Comparison of ENCODE assay signal across 20 cellular contexts in genomic region chr15:98863983-98864382, GRCh38.
"Had no signal": no experiment of that assay in that cellular context is flagged by ENCODE, and none has a peak within 500 bp of the region (broad histone marks: within the 10 kb centered on the region; RNA-seq: fewer than 3 reads in every experiment).

No MANE protein-coding gene starts in this region.

- ATAC-seq: left lobe of liver; natural killer cell; sciatic nerve; stimulated activated naive CD8-positive, alpha-beta T cell treated with anti-CD3 and anti-CD28 coated beads, Interleukin-15, amount 100 ng/mL, for 72 hours had no signal

- H3K36me3 ChIP-seq: suprapubic skin, thyroid gland, upper lobe of left lung had no signal

- H3K27ac ChIP-seq: dorsolateral prefrontal cortex, parathyroid adenoma, suprapubic skin, thyroid gland, upper lobe of left lung had no signal

- DNase-seq: dorsolateral prefrontal cortex; effector CD4-positive, alpha-beta T cell; natural killer cell; stimulated activated CD4-positive, alpha-beta T cell treated with anti-CD3 and anti-CD28 coated beads, Interleukin-12 subunit alpha, Interleukin-12 subunit beta, amount 100 ng/mL, for 4 hours; stimulated activated CD4-positive, alpha-beta T cell treated with anti-CD3 and anti-CD28 coated beads, Interleukin-1b, Interleukin-23, amount 100 ng/mL, for 48 hours; stimulated activated CD4-positive, alpha-beta T cell treated with anti-CD3 and anti-CD28 coated beads, Interleukin-4, amount 100 ng/mL, for 1 hour; stimulated activated CD8-positive, alpha-beta memory T cell treated with anti-CD3 and anti-CD28 coated beads, Interleukin-4, amount 100 ng/mL, for 48 hours; stimulated activated naive CD4-positive, alpha-beta T cell; stimulated activated naive CD8-positive, alpha-beta T cell treated with anti-CD3 and anti-CD28 coated beads, Interleukin-15, amount 100 ng/mL, for 72 hours; thyroid gland; upper lobe of left lung had no signal

- H3K27me3 ChIP-seq: dorsolateral prefrontal cortex, suprapubic skin, thyroid gland, upper lobe of left lung had no signal

- FAIRE-seq: frontal cortex, keratinocyte, urothelium cell line had no signal

- H3K4me3 ChIP-seq: lung, smooth muscle cell, suprapubic skin, thyroid gland, upper lobe of left lung had no signal

- H3K9me3 ChIP-seq: suprapubic skin, thyroid gland, upper lobe of left lung had no signal
